ENCODE assay signal across 28 cellular contexts in the genomic region with DNA sequence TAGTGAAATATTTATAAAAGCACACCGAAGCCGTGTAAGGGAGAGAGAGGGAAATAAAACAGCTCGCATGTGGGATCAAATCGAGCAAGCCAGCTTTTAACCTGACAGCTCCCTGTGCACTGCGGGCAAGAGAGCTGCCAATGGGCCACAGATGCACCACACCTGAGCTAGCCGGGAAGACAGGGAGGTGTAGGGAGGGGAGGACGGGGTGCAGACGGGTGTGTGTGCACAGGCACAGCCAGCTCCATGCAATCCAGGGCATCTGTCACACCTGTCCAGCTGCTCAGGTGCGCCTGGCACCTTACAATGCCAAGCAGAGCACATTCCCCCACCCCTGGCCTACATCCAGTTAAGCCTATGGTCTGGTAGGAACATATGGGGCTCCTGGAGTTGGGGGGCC.
"Had no signal": no experiment of that assay in that cellular context is flagged by ENCODE, and none has a peak within 500 bp of the region (broad histone marks: within the 10 kb centered on the region; RNA-seq: fewer than 3 reads in every experiment).

No MANE protein-coding gene starts in this region.

- H3K9me3 ChIP-seq: ascending aorta, gastrocnemius medialis, neutrophil, ovary, prostate gland had no signal

- H3K4me1 ChIP-seq: gastrocnemius medialis, prostate gland had no signal

- H3K4me3 Mint-ChIP-seq: activated CD4-positive, alpha-beta memory T cell treated with anti-CD3 and anti-CD28 coated beads for 36 hours; activated CD4-positive, alpha-beta T cell treated with anti-CD3 and anti-CD28 coated beads, Interleukin-2, amount 10 ng/mL, durations not matched to agents 24 days and 14 days; activated naive CD8-positive, alpha-beta T cell; activated T-cell treated with anti-CD3 and anti-CD28 coated beads, Interleukin-2, amount 50 U/mL, for 24 hours; effector memory CD8-positive, alpha-beta T cell; nephron progenitor cell; stimulated activated effector memory CD8-positive, alpha-beta T cell treated with anti-CD3 and anti-CD28 coated beads, Interleukin-12 subunit alpha, Interleukin-12 subunit beta, amount 100 ng/mL, for 72 hours; stimulated activated naive CD8-positive, alpha-beta T cell treated with anti-CD3 and anti-CD28 coated beads, Interleukin-15, Interleukin-2, amounts not matched to agents 100 ng/mL and 50 ng/mL, for 24 hours; T-helper 17 cell had no signal

- DNase-seq: activated CD4-positive, alpha-beta memory T cell treated with anti-CD3 and anti-CD28 coated beads for 36 hours; activated CD4-positive, alpha-beta T cell treated with anti-CD3 and anti-CD28 coated beads, Interleukin-2, amount 10 ng/mL, durations not matched to agents 24 days and 14 days; activated CD4-positive, CD25-positive, alpha-beta regulatory T cell treated with anti-CD3 and anti-CD28 coated beads, Interleukin-2, amount 50 U/mL, for 72 hours; activated CD8-positive, alpha-beta memory T cell treated with anti-CD3 and anti-CD28 coated beads, Interleukin-2, amount 50 U/mL, for 4 hours; activated T-cell treated with anti-CD3 and anti-CD28 coated beads, Interleukin-2, amount 50 U/mL, for 24 hours; brain microvascular endothelial cell; effector memory CD8-positive, alpha-beta T cell; erythroblast; gastrocnemius medialis; left cardiac atrium; mammary epithelial cell; nephron progenitor cell; ovary; retina; stimulated activated CD4-positive, alpha-beta T cell treated with anti-CD3 and anti-CD28 coated beads, Interleukin-4, amount 100 ng/mL, for 24 hours; T-helper 17 cell; T1000 had no signal

- H3K27ac Mint-ChIP-seq: activated CD4-positive, alpha-beta memory T cell treated with anti-CD3 and anti-CD28 coated beads for 36 hours; activated CD4-positive, alpha-beta T cell treated with anti-CD3 and anti-CD28 coated beads, Interleukin-2, amount 10 ng/mL, durations not matched to agents 24 days and 14 days; activated T-cell treated with anti-CD3 and anti-CD28 coated beads, Interleukin-2, amount 50 U/mL, for 24 hours; nephron progenitor cell; stimulated activated effector memory CD8-positive, alpha-beta T cell treated with anti-CD3 and anti-CD28 coated beads, Interleukin-12 subunit alpha, Interleukin-12 subunit beta, amount 100 ng/mL, for 72 hours; stimulated activated naive CD8-positive, alpha-beta T cell treated with anti-CD3 and anti-CD28 coated beads, Interleukin-15, Interleukin-2, amounts not matched to agents 100 ng/mL and 50 ng/mL, for 24 hours had no signal

- H3K36me3 ChIP-seq: ascending aorta, brain microvascular endothelial cell, gastrocnemius medialis, neutrophil, ovary, prostate gland had no signal

- H3K4me3 ChIP-seq: ascending aorta, coronary artery, dorsolateral prefrontal cortex, gastrocnemius medialis, hepatocyte, ovary, prostate gland, skin epidermis had no signal

- H3K27me3 ChIP-seq: ascending aorta, dorsolateral prefrontal cortex, ovary had no signal

- H3K9me3 Mint-ChIP-seq: activated CD4-positive, alpha-beta memory T cell treated with anti-CD3 and anti-CD28 coated beads for 36 hours; activated CD4-positive, alpha-beta T cell treated with anti-CD3 and anti-CD28 coated beads, Interleukin-2, amount 10 ng/mL, durations not matched to agents 24 days and 14 days; activated T-cell treated with anti-CD3 and anti-CD28 coated beads, Interleukin-2, amount 50 U/mL, for 24 hours; effector memory CD8-positive, alpha-beta T cell; nephron progenitor cell; stimulated activated effector memory CD8-positive, alpha-beta T cell treated with anti-CD3 and anti-CD28 coated beads, Interleukin-12 subunit alpha, Interleukin-12 subunit beta, amount 100 ng/mL, for 72 hours; stimulated activated naive CD8-positive, alpha-beta T cell treated with anti-CD3 and anti-CD28 coated beads, Interleukin-15, Interleukin-2, amounts not matched to agents 100 ng/mL and 50 ng/mL, for 24 hours had no signal

- H3K27ac ChIP-seq: ascending aorta, brain microvascular endothelial cell, coronary artery, dorsolateral prefrontal cortex, gastrocnemius medialis, hepatocyte, neutrophil, ovary, prostate gland, skin epidermis had no signal

- H3K36me3 Mint-ChIP-seq: activated CD4-positive, alpha-beta memory T cell treated with anti-CD3 and anti-CD28 coated beads for 36 hours; activated naive CD8-positive, alpha-beta T cell; stimulated activated effector memory CD8-positive, alpha-beta T cell treated with anti-CD3 and anti-CD28 coated beads, Interleukin-12 subunit alpha, Interleukin-12 subunit beta, amount 100 ng/mL, for 72 hours had no signal

- H3K27me3 Mint-ChIP-seq: activated CD4-positive, alpha-beta memory T cell treated with anti-CD3 and anti-CD28 coated beads for 36 hours; activated naive CD8-positive, alpha-beta T cell; activated T-cell treated with anti-CD3 and anti-CD28 coated beads, Interleukin-2, amount 50 U/mL, for 24 hours; effector memory CD8-positive, alpha-beta T cell; stimulated activated naive CD8-positive, alpha-beta T cell treated with anti-CD3 and anti-CD28 coated beads, Interleukin-15, Interleukin-2, amounts not matched to agents 100 ng/mL and 50 ng/mL, for 24 hours; T-helper 17 cell had no signal

- ATAC-seq: effector memory CD8-positive, alpha-beta T cell; gastrocnemius medialis; left cardiac atrium; sciatic nerve; stimulated activated effector memory CD8-positive, alpha-beta T cell treated with anti-CD3 and anti-CD28 coated beads, Interleukin-12 subunit alpha, Interleukin-12 subunit beta, amount 100 ng/mL, for 72 hours; T-helper 17 cell had no signal
